Comparison of ENCODE assay signal across 8 cellular contexts in the genomic region with DNA sequence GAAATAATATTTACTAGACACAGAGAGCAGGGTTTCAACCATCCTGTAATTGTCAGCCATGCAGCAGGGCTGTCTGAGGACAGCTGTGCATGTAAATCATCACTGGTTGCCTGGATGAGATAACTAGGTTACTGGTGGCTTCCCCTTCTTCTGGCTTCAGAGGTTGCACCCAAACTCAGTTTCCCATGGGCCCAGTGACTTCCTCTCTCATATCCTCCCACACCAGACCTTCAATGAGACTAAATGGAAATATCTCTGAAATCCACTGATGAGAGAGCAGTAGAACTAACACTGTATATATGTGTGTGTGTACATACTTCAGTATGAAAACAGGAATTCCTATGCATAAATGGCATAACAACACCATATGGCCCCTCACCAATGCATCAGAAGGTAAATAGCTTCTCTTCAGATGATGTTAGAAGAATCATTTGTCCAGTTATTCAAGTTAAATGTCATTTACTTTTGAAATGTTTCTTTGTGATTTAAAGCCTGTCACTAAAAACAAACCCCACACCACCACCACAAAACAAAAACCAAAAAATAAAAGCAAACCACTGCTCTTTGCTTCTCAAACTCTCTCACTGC. TPM values are rescaled to one million over a fixed set of nuclear protein-coding genes. Genes with fewer than 3 reads are reported as not detected.
DNase-seq lines count a peak whose midpoint lies in the region; ATAC-seq and TF ChIP-seq lines count a peak whose summit lies in the region.

No MANE protein-coding gene starts in this region.

- H3K4me3 Mint-ChIP-seq in T-helper 2 cell treated with Interferon-gamma antibody and Interleukin-4, amounts not matched to agents 5 μg/mL and 100 μg/mL, for 36 hours: no peak overlapping the region
- no peak overlapping the region for H3K4me3 Mint-ChIP-seq in nephron progenitor cell

- intact Hi-C loops in testis (cut with DNase I; ENCODE audit: low total_unique reads): loop anchor here (10.0 kb wide), 2 partner anchors 219 to 539 kb away; no protein-coding TSS in a partner anchor
- intact Hi-C loops in left ventricle myocardium inferior (cut with micrococcal nuclease): loop anchor here (2.0 to 10.0 kb wide), 3 partner anchors 99 to 549 kb away; no protein-coding TSS in a partner anchor

- H2AFZ ChIP-seq in DND-41 (ENCODE audit: low read depth, low read length): peak overlapping the region; percentile 7; the same call in 1 of the 2 replicates

- no peak overlapping the region for H3K9ac ChIP-seq in DND-41 (ENCODE audit: low read depth, low read length)

- no peaks in the 10 kb centered on the region for H4K20me1 ChIP-seq in DND-41 (ENCODE audit: insufficient read depth, low read length)

- H3K4me2 ChIP-seq in DND-41 (ENCODE audit: insufficient read depth, low read length): no peak overlapping the region

- no peaks in the 10 kb centered on the region for H3K9me3 Mint-ChIP-seq in T-helper 2 cell treated with Interferon-gamma antibody and Interleukin-4, amounts not matched to agents 5 μg/mL and 100 μg/mL, for 36 hours
- peaks cover 4% of the 10 kb centered on the region for H3K9me3 Mint-ChIP-seq in nephron progenitor cell

- no peaks in the 10 kb centered on the region for H3K79me2 ChIP-seq in DND-41 (ENCODE audit: insufficient read depth, low read length)

- H3K4me1 ChIP-seq in DND-41 (ENCODE audit: insufficient read depth, low read length) (peaks cover 42% of the 10 kb centered on the region), testis (no peaks in the 10 kb centered on the region), left ventricle myocardium inferior (peaks cover 19% of the 10 kb centered on the region)

- ATAC-seq in DND-41 (ENCODE audit: insufficient read depth, low read depth) (peak; percentile 85), GM19324 (IDR thresholded peaks at IDR 0.05; ENCODE audit: low FRiP score, unreplicated experiment) (peak; percentile 70), HG03066 (IDR thresholded peaks at IDR 0.05; ENCODE audit: low read depth, unreplicated experiment) (peak; percentile 72)

- no peak overlapping the region for H3K4me3 ChIP-seq in DND-41 (ENCODE audit: low read depth in 1 of 2, low read length in 2 of 2)
- no peak overlapping the region for H3K4me3 ChIP-seq in testis
- no peak overlapping the region for H3K4me3 ChIP-seq in left ventricle myocardium inferior

- H3K27ac ChIP-seq in DND-41 (ENCODE audit: low read length) (peak overlapping the region; percentile 58), testis (no peak overlapping the region), left ventricle myocardium inferior (replicated peaks) (no peak overlapping the region)

- no peaks in the 10 kb centered on the region for H3K27me3 ChIP-seq in DND-41 (ENCODE audit: insufficient read depth, low read length, poor library complexity)
- no peaks in the 10 kb centered on the region for H3K27me3 ChIP-seq in testis
- no peaks in the 10 kb centered on the region for H3K27me3 ChIP-seq in left ventricle myocardium inferior (ENCODE audit: low read depth)

- no peak for TF ChIP-seq CTCF in DND-41 (IDR thresholded peaks at IDR 0.05; ENCODE audit: borderline replicate concordance, extremely low read depth, low read length, poor library complexity, severe bottlenecking)
- no peak for TF ChIP-seq CTCF in testis (IDR thresholded peaks at IDR 0.05)
- no peak for TF ChIP-seq CTCF in left ventricle myocardium inferior (IDR thresholded peaks at IDR 0.05; ENCODE audit: borderline replicate concordance)
- no peak for TF ChIP-seq CTCF in nephron progenitor cell (IDR thresholded peaks at IDR 0.05)

- H3K4me1 Mint-ChIP-seq in T-helper 2 cell treated with Interferon-gamma antibody and Interleukin-4, amounts not matched to agents 5 μg/mL and 100 μg/mL, for 36 hours (ENCODE audit: low read depth): peaks cover 26% of the 10 kb centered on the region
- H3K4me1 Mint-ChIP-seq in nephron progenitor cell: peaks cover 20% of the 10 kb centered on the region

- no peak overlapping the region for H3K27ac Mint-ChIP-seq in T-helper 2 cell treated with Interferon-gamma antibody and Interleukin-4, amounts not matched to agents 5 μg/mL and 100 μg/mL, for 36 hours
- H3K27ac Mint-ChIP-seq in nephron progenitor cell: no peak overlapping the region

- peak; percentile 68 for DNase-seq in DND-41
- DNase-seq in T-helper 2 cell treated with Interferon-gamma antibody and Interleukin-4, amounts not matched to agents 5 μg/mL and 100 μg/mL, for 36 hours (ENCODE audit: low spot score): peak; percentile 21
- DNase-seq in activated CD4-positive, CD25-positive, alpha-beta regulatory T cell treated with anti-CD3 and anti-CD28 coated beads, Interleukin-2, amount 50 U/mL, for 72 hours: no peak
- DNase-seq in testis: no peak
- DNase-seq in left ventricle myocardium inferior: no peak
- no peak for DNase-seq in nephron progenitor cell

- H3K9me3 ChIP-seq in DND-41 (ENCODE audit: insufficient read depth, low read length, severe bottlenecking) (no peaks in the 10 kb centered on the region), testis (no peaks in the 10 kb centered on the region), left ventricle myocardium inferior (replicated peaks) (no peaks in the 10 kb centered on the region)

- no peaks in the 10 kb centered on the region for H3K27me3 Mint-ChIP-seq in T-helper 2 cell treated with Interferon-gamma antibody and Interleukin-4, amounts not matched to agents 5 μg/mL and 100 μg/mL, for 36 hours (ENCODE audit: low read depth)
- H3K27me3 Mint-ChIP-seq in nephron progenitor cell (ENCODE audit: low read depth, poor library complexity): peaks cover 3% of the 10 kb centered on the region

- H3K36me3 ChIP-seq in DND-41 (ENCODE audit: insufficient read depth, low read length) (no peaks in the 10 kb centered on the region), testis (ENCODE audit: low read depth, missing control alignments) (no peaks in the 10 kb centered on the region), left ventricle myocardium inferior (no peaks in the 10 kb centered on the region)

- no peak for TF ChIP-seq POLR2A in testis (IDR thresholded peaks at IDR 0.05)

- no peaks in the 10 kb centered on the region for H3K36me3 Mint-ChIP-seq in T-helper 2 cell treated with Interferon-gamma antibody and Interleukin-4, amounts not matched to agents 5 μg/mL and 100 μg/mL, for 36 hours (ENCODE audit: low read depth)
- H3K36me3 Mint-ChIP-seq in nephron progenitor cell (ENCODE audit: low read depth): no peaks in the 10 kb centered on the region

RNA-seq across cellular contexts. Expression of a gene that starts 51.0 kb away (rescaled TPM):
- total RNA-seq in testis (10 to 100 TPM; 16.1 to 16.6 TPM), left ventricle myocardium inferior (10.1 TPM)
- 8.4 TPM for polyA plus RNA-seq in testis (ENCODE audit: insufficient read depth, low read depth, low replicate concordance)

Comparison
In these comparisons a context has a peak if more than half of its experiments do, and no peak if none do; other contexts are left out.
1. DNase-seq: peak in DND-41 (single experiment) and T-helper 2 cell treated with Interferon-gamma antibody and Interleukin-4, amounts not matched to agents 5 μg/mL and 100 μg/mL, for 36 hours (single experiment); none in activated CD4-positive, CD25-positive, alpha-beta regulatory T cell treated with anti-CD3 and anti-CD28 coated beads, Interleukin-2, amount 50 U/mL, for 72 hours (single experiment), testis (single experiment), left ventricle myocardium inferior (single experiment) and nephron progenitor cell (single experiment).
2. Peak in every context shown above with its lines, with median percentiles within 50 percentile points of each other: ATAC-seq.